Comparison of ENCODE assay signal across 8 cellular contexts in genomic region chr4:119490335-119490734, GRCh38.
DNase-seq lines count a peak whose midpoint lies in the region; ATAC-seq and TF ChIP-seq lines count a peak whose summit lies in the region.

No MANE protein-coding gene starts in this region.

- no peak for TF ChIP-seq EP300 in suprapubic skin (IDR thresholded peaks at IDR 0.05)

- no CpG with 5 or more reads among the region's 3 CpGs for WGBS in iPS DF 6.9 (ENCODE audit: insufficient coverage, insufficient read length)
- 60% methylated on average over 3 of the region's 3 CpGs for WGBS in suprapubic skin

- no peaks in the 10 kb centered on the region for H3F3A ChIP-seq in GM23338 (replicated peaks; ENCODE audit: low read depth)

- H3K9me2 ChIP-seq in GM23338 (ENCODE audit: insufficient read depth) = no peaks in the 10 kb centered on the region

- DNase-seq in COLO668 (lab: John Stamatoyannopoulos, UW; ENCODE audit: unreplicated experiment) (peak; percentile 7), GM23338 (ENCODE audit: low spot score) (peak; percentile 68), RKO (ENCODE audit: low spot score) (peak; percentile 56), iPS DF 6.9 (ENCODE audit: low read depth, low spot score) (peak; percentile 4), NCI-H524 treated with DMSO at 0.1 percent for 48 hours (lab: John Stamatoyannopoulos, UW) (no peak), suprapubic skin (ENCODE audit: low spot score in 2 of 2) (no peak)

- ATAC-seq in GM23338 = peak; percentile 96
- no peak for ATAC-seq in GM18517 (IDR thresholded peaks at IDR 0.05; ENCODE audit: unreplicated experiment)
- no peak for ATAC-seq in GM18498 (IDR thresholded peaks at IDR 0.05; ENCODE audit: unreplicated experiment)

- H3K27ac ChIP-seq in GM23338 (ENCODE audit: low read depth) = no peak overlapping the region
- no peak overlapping the region for H3K27ac ChIP-seq in iPS DF 6.9 (ENCODE audit: low read length)
- H3K27ac ChIP-seq in suprapubic skin = no peak overlapping the region

- H4K20me1 ChIP-seq in GM23338 (replicated peaks; ENCODE audit: insufficient read depth) = no peaks in the 10 kb centered on the region

- no peak overlapping the region for H3K4me2 ChIP-seq in GM23338

- H3K27me3 ChIP-seq in GM23338 (ENCODE audit: insufficient read depth) = no peaks in the 10 kb centered on the region
- H3K27me3 ChIP-seq in iPS DF 6.9 (ENCODE audit: control insufficient read depth, insufficient read depth, low read length) = no peaks in the 10 kb centered on the region
- no peaks in the 10 kb centered on the region for H3K27me3 ChIP-seq in suprapubic skin

- H3K36me3 ChIP-seq in GM23338 (ENCODE audit: insufficient read depth) (0 out of 2 replicates have a peak, but pooled peaks cover 5% of the 10 kb centered on the region), iPS DF 6.9 (ENCODE audit: control insufficient read depth, insufficient read depth, low read length) (no peaks in the 10 kb centered on the region), suprapubic skin (peaks cover 15% of the 10 kb centered on the region)

- H3K4me1 ChIP-seq in GM23338 (ENCODE audit: insufficient read depth) (no peaks in the 10 kb centered on the region), iPS DF 6.9 (ENCODE audit: control insufficient read depth, insufficient read depth, low read length) (no peaks in the 10 kb centered on the region), suprapubic skin (no peaks in the 10 kb centered on the region)

- H2AFZ ChIP-seq in GM23338 = no peak overlapping the region

- H3K79me2 ChIP-seq in GM23338 (replicated peaks; ENCODE audit: insufficient read depth) = no peaks in the 10 kb centered on the region

- H3K9me3 Mint-ChIP-seq in GM23338 = peaks cover 20% of the 10 kb centered on the region

- H3K4me1 Mint-ChIP-seq in GM23338 = peaks cover 2% of the 10 kb centered on the region; the same call in 1 of the 3 replicates

- peaks cover 25% of the 10 kb centered on the region for H3K36me3 Mint-ChIP-seq in GM23338 (ENCODE audit: low read depth)

- H3K9me3 ChIP-seq in iPS DF 6.9 (ENCODE audit: control insufficient read depth, insufficient read depth, low read length) = no peaks in the 10 kb centered on the region
- H3K9me3 ChIP-seq in suprapubic skin = peaks cover 4% of the 10 kb centered on the region

- TF ChIP-seq CTCF in GM23338 (conservative IDR thresholded peaks at IDR 0.05; ENCODE audit: low read depth in 2 of 2) (peak; percentile 43 to 57), suprapubic skin (IDR thresholded peaks at IDR 0.05) (no peak)

- H3K4me3 ChIP-seq in GM23338 (no peak overlapping the region), iPS DF 6.9 (ENCODE audit: low read length) (no peak overlapping the region), suprapubic skin (no peak overlapping the region)

- peaks cover 4% of the 10 kb centered on the region for H3K27me3 Mint-ChIP-seq in GM23338 (ENCODE audit: insufficient read depth, low read depth, poor library complexity)

- TF ChIP-seq POLR2A in suprapubic skin (IDR thresholded peaks at IDR 0.05) = no peak

- H3K4me3 Mint-ChIP-seq in GM23338 = no peak overlapping the region

- H3K27ac Mint-ChIP-seq in GM23338 = no peak overlapping the region

TF ChIP-seq in GM23338, 12 proteins besides CTCF, POLR2A, EP300 and RAD21 (continues in another document):
- TF ChIP-seq JUNB (IDR thresholded peaks at IDR 0.05; ENCODE audit: unreplicated experiment) (no peak), ZNF114 (CRISPR knock-in tag; IDR thresholded peaks at IDR 0.05) (no peak), EZH2phosphoT487 (IDR thresholded peaks at IDR 0.05; ENCODE audit: unreplicated experiment) (no peak), ETS1 (IDR thresholded peaks at IDR 0.05) (no peak), NANOG (IDR thresholded peaks at IDR 0.05; ENCODE audit: borderline replicate concordance) (no peak), STAT1 (IDR thresholded peaks at IDR 0.05; ENCODE audit: unreplicated experiment) (no peak), ZNF331 (CRISPR knock-in tag; IDR thresholded peaks at IDR 0.05; ENCODE audit: low read depth) (no peak), ZNF462 (CRISPR knock-in tag; IDR thresholded peaks at IDR 0.05) (no peak), CREB1 (CRISPR knock-in tag; IDR thresholded peaks at IDR 0.05; ENCODE audit: low read depth) (no peak), EZH2 (IDR thresholded peaks at IDR 0.05; ENCODE audit: low read depth, unreplicated experiment) (no peak), POLR2AphosphoS5 (IDR thresholded peaks at IDR 0.05; ENCODE audit: low read depth) (no peak)

Comparison
In these comparisons a context has a peak if more than half of its experiments do, and no peak if none do; other contexts are left out.
1. DNase-seq: peak in COLO668 (single experiment), GM23338 (single experiment), RKO (single experiment) and iPS DF 6.9 (single experiment); none in NCI-H524 treated with DMSO at 0.1 percent for 48 hours (single experiment) and suprapubic skin (0 of 2).
2. CTCF ChIP-seq: peak in GM23338 (2 of 2); none in suprapubic skin (0 of 2).